13 cellular contexts compared by ENCODE assay signal in the genomic region with DNA sequence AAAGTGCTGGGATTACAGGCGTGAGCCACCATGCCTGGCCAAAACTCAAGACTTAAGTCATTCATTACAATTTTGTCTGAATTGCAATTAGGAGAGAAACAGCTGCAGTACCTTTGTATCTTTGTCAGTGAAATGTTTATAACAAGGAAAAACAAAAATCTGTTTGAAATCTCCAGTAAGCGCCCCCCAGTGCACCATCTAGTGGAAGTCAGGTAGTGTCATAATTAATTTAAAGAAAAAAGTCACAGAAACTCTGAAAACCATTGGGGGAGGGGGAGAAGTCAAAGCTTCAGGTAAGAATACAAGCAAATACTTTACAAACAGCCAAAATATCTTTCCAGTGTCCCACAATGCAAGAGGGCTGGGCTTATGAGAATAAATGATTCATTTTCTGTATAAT. TPM values are rescaled to one million over a fixed set of nuclear protein-coding genes. Genes with fewer than 3 reads are reported as not detected.
DNase-seq lines count a peak whose midpoint lies in the region; ATAC-seq and TF ChIP-seq lines count a peak whose summit lies in the region.
"Had no signal": no experiment of that assay in that cellular context is flagged by ENCODE, and none has a peak within 500 bp of the region (broad histone marks: within the 10 kb centered on the region; RNA-seq: fewer than 3 reads in every experiment).

No MANE protein-coding gene starts in this region.

- H2BK20ac ChIP-seq in IMR-90 (ENCODE audit: low read depth, low read length) = no peak overlapping the region

- H3K79me1 ChIP-seq in IMR-90 (ENCODE audit: low read depth in 1 of 2, low read length in 2 of 2) = no peaks in the 10 kb centered on the region

- no peaks in the 10 kb centered on the region for H3K9me3 Mint-ChIP-seq in activated T-cell treated with anti-CD3 and anti-CD28 coated beads, Interleukin-2, amount 50 U/mL, for 4 hours
- no peaks in the 10 kb centered on the region for H3K9me3 Mint-ChIP-seq in activated naive CD4-positive, alpha-beta T cell treated with anti-CD3 and anti-CD28 coated beads, Interleukin-2, amount 50 U/mL, for 24 hours
- H3K9me3 Mint-ChIP-seq in naive thymus-derived CD8-positive, alpha-beta T cell = no peaks in the 10 kb centered on the region

- TF ChIP-seq RAD21 in IMR-90 (IDR thresholded peaks at IDR 0.05; ENCODE audit: low read length) = no peak

- no peak overlapping the region for H4K91ac ChIP-seq in IMR-90 (ENCODE audit: insufficient read depth, low read depth, low read length)

- H3K9me3 ChIP-seq in IMR-90 (ENCODE audit: control insufficient read depth, insufficient read depth, low read length) = no peaks in the 10 kb centered on the region

- H2BK120ac ChIP-seq in IMR-90 (ENCODE audit: low read depth, low read length) = no peak overlapping the region

- no peak overlapping the region for H2AFZ ChIP-seq in IMR-90 (replicated peaks; ENCODE audit: low read length, poor library complexity)

- no peak for TF ChIP-seq POLR2A in IMR-90 (IDR thresholded peaks at IDR 0.05; ENCODE audit: low read depth, low read length)

- no peak overlapping the region for H3K23ac ChIP-seq in IMR-90 (ENCODE audit: low read depth, low read length)

- dilution Hi-C loops in IMR-90 (cut with HindIII; ENCODE audit: low sequenced_read_pairs, unreplicated experiment) = no loop called here

- H3K18ac ChIP-seq in IMR-90 (ENCODE audit: low read depth, low read length) = no peak overlapping the region

- no peaks in the 10 kb centered on the region for H3K27me3 Mint-ChIP-seq in activated T-cell treated with anti-CD3 and anti-CD28 coated beads, Interleukin-2, amount 50 U/mL, for 4 hours (ENCODE audit: low read depth)
- no peaks in the 10 kb centered on the region for H3K27me3 Mint-ChIP-seq in activated naive CD4-positive, alpha-beta T cell treated with anti-CD3 and anti-CD28 coated beads, Interleukin-2, amount 50 U/mL, for 24 hours
- peaks cover 0 to 2% (median 0%) of the 10 kb centered on the region in 5 donors for H3K27me3 Mint-ChIP-seq in naive thymus-derived CD8-positive, alpha-beta T cell

- no peak overlapping the region for H3K4me2 ChIP-seq in IMR-90 (ENCODE audit: low read depth, low read length)

- ATAC-seq in activated T-cell treated with anti-CD3 and anti-CD28 coated beads, Interleukin-2, amount 50 U/mL, for 4 hours = no peak
- ATAC-seq in IMR-90 (ENCODE audit: low read depth) (no peak), GM18873 (IDR thresholded peaks at IDR 0.05; ENCODE audit: low FRiP score, unreplicated experiment) (no peak)
- no peak for ATAC-seq in naive thymus-derived CD8-positive, alpha-beta T cell
- ATAC-seq: left colon had no signal

- CTCF ChIA-PET in IMR-90 (lab: Yijun Ruan, JAX) (no interaction called here), HEK293T (lab: Yijun Ruan, JAX) (no interaction called here)

- H3K27ac ChIP-seq in IMR-90 (ENCODE audit: insufficient read depth, low read length) = no peak overlapping the region

- no peak overlapping the region for H4K8ac ChIP-seq in IMR-90 (ENCODE audit: low read depth in 2 of 2, low read length in 2 of 2)

- no peak overlapping the region for H3K4me3 Mint-ChIP-seq in activated T-cell treated with anti-CD3 and anti-CD28 coated beads, Interleukin-2, amount 50 U/mL, for 4 hours
- peak overlapping the region; percentile 57 for H3K4me3 Mint-ChIP-seq in activated naive CD4-positive, alpha-beta T cell treated with anti-CD3 and anti-CD28 coated beads, Interleukin-2, amount 50 U/mL, for 24 hours
- H3K4me3 Mint-ChIP-seq in naive thymus-derived CD8-positive, alpha-beta T cell = peak overlapping the region in 7 of 10 donors; percentile 0 to 43 (median 37)

- no peak overlapping the region for H3K56ac ChIP-seq in IMR-90 (ENCODE audit: extremely low read depth, insufficient read depth, low read length)

- DNase-seq in activated T-cell treated with anti-CD3 and anti-CD28 coated beads, Interleukin-2, amount 50 U/mL, for 4 hours = peak; percentile 5
- no peak for DNase-seq in activated T-cell treated with anti-CD3 and anti-CD28 coated beads for 4 hours
- no peak for DNase-seq in IMR-90
- peak in 7 of 10 donors; percentile 19 to 59 (median 37) for DNase-seq in naive thymus-derived CD8-positive, alpha-beta T cell
- no peak for DNase-seq in HEK293T (ENCODE audit: extremely low spot score)
- DNase-seq in nucleus accumbens (lab: John Stamatoyannopoulos, UW) = no peak
- DNase-seq: amniotic stem cell; KG1; left colon; NCI-H2081; stimulated activated CD8-positive, alpha-beta memory T cell treated with anti-CD3 and anti-CD28 coated beads, Interleukin-4, amount 100 ng/mL, for 48 hours had no signal

- in situ Hi-C loops in IMR-90 (cut with MboI; ENCODE audit: low sequenced_read_pairs) = no loop called here

- no peaks in the 10 kb centered on the region for H3K36me3 Mint-ChIP-seq in activated T-cell treated with anti-CD3 and anti-CD28 coated beads, Interleukin-2, amount 50 U/mL, for 4 hours (ENCODE audit: insufficient read depth)
- H3K36me3 Mint-ChIP-seq in activated naive CD4-positive, alpha-beta T cell treated with anti-CD3 and anti-CD28 coated beads, Interleukin-2, amount 50 U/mL, for 24 hours = no peaks in the 10 kb centered on the region
- no peaks in the 10 kb centered on the region for H3K36me3 Mint-ChIP-seq in naive thymus-derived CD8-positive, alpha-beta T cell

- BruUV-seq in IMR-90 (replicated peaks; lab: Mats Ljungman, UMichigan) = no TSS peak

- H3K9me1 ChIP-seq in IMR-90 (ENCODE audit: insufficient read depth, low read length) = no peaks in the 10 kb centered on the region

- no CpG with 5 or more reads among the region's 2 CpGs for WGBS in IMR-90 (ENCODE audit: extremely low coverage in 2 of 2, insufficient read length in 1 of 2), 2 experiments

- H2BK5ac ChIP-seq in IMR-90 (ENCODE audit: low read depth, low read length, poor library complexity, severe bottlenecking) = no peak overlapping the region

- no peak overlapping the region for H3K14ac ChIP-seq in IMR-90 (replicated peaks; ENCODE audit: low read depth, low read length)

- peaks cover 15% of the 10 kb centered on the region for H3K27me3 ChIP-seq in IMR-90 (ENCODE audit: control insufficient read depth, insufficient read depth, low read length)

- POLR2A ChIA-PET in IMR-90 (lab: Charles Lee; ENCODE audit: unreplicated experiment) = interaction anchor here (0.6 kb wide), 1 partner anchor 17 kb away, joined by 6 read pairs; no protein-coding TSS in a partner anchor
- POLR2A ChIA-PET in naive thymus-derived CD8-positive, alpha-beta T cell (lab: Charles Lee) = interaction anchor here (2.1 to 7.0 kb wide), 3 partner anchors 30 to 80 kb away, joined by 9 to 210 read pairs (median 90); no protein-coding TSS in a partner anchor
- POLR2A ChIA-PET in HEK293T (lab: Yijun Ruan, JAX) = no interaction called here

- H3K4me1 Mint-ChIP-seq in activated T-cell treated with anti-CD3 and anti-CD28 coated beads, Interleukin-2, amount 50 U/mL, for 4 hours (ENCODE audit: low read depth) = peaks cover 69% of the 10 kb centered on the region
- H3K4me1 Mint-ChIP-seq in activated naive CD4-positive, alpha-beta T cell treated with anti-CD3 and anti-CD28 coated beads, Interleukin-2, amount 50 U/mL, for 24 hours = peaks cover 85% of the 10 kb centered on the region
- peaks cover 37 to 84% (median 79%) of the 10 kb centered on the region in 4 donors for H3K4me1 Mint-ChIP-seq in naive thymus-derived CD8-positive, alpha-beta T cell

- no peaks in the 10 kb centered on the region for H3K4me1 ChIP-seq in IMR-90 (ENCODE audit: control insufficient read depth, insufficient read depth, low read length)

- H4K20me1 ChIP-seq in IMR-90 (ENCODE audit: insufficient read depth, low read length) = no peaks in the 10 kb centered on the region

- TF ChIP-seq CTCF in IMR-90 (conservative IDR thresholded peaks at IDR 0.05; ENCODE audit: low read depth, low read length) = 0 out of 2 replicates have a peak, but pooled peaks have one; percentile 19

- no peak overlapping the region for H3K9ac ChIP-seq in IMR-90 (ENCODE audit: low read depth, low read length)

- peak overlapping the region; percentile 53 for H3K27ac Mint-ChIP-seq in activated naive CD4-positive, alpha-beta T cell treated with anti-CD3 and anti-CD28 coated beads, Interleukin-2, amount 50 U/mL, for 24 hours
- H3K27ac Mint-ChIP-seq in naive thymus-derived CD8-positive, alpha-beta T cell = peak overlapping the region in 9 of 10 donors; percentile 19 to 87 (median 58)

- H2AK5ac ChIP-seq in IMR-90 (ENCODE audit: low read depth, low read length) = no peak overlapping the region

- no peak overlapping the region for H2BK15ac ChIP-seq in IMR-90 (ENCODE audit: low read depth, low read length)

- H3K4me3 ChIP-seq in IMR-90 (ENCODE audit: insufficient read depth, low read depth, low read length) = no peak overlapping the region

- no peak overlapping the region for H2AK9ac ChIP-seq in IMR-90 (replicated peaks; ENCODE audit: low read depth, low read length, poor library complexity)

- intact Hi-C loops in IMR-90 (cut with micrococcal nuclease) = no loop called here

- no peak overlapping the region for H3K4ac ChIP-seq in IMR-90 (ENCODE audit: low read depth, low read length)

- H4K5ac ChIP-seq in IMR-90 (ENCODE audit: low read depth, low read length) = no peak overlapping the region

- H3K36me3 ChIP-seq in IMR-90 (ENCODE audit: control insufficient read depth, insufficient read depth, low read length) = no peaks in the 10 kb centered on the region

TF ChIP-seq in IMR-90, 13 proteins besides CTCF, POLR2A, EP300 and RAD21 (continues in another document):
- TF ChIP-seq, protein P1, sequence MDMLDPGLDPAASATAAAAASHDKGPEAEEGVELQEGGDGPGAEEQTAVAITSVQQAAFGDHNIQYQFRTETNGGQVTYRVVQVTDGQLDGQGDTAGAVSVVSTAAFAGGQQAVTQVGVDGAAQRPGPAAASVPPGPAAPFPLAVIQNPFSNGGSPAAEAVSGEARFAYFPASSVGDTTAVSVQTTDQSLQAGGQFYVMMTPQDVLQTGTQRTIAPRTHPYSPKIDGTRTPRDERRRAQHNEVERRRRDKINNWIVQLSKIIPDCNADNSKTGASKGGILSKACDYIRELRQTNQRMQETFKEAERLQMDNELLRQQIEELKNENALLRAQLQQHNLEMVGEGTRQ (IDR thresholded peaks at IDR 0.05; ENCODE audit: low read depth, low read length) = no peak

TF ChIP-seq in HEK293T, 16 proteins besides CTCF, POLR2A, EP300 and RAD21 (continues in another document):
- no peak for TF ChIP-seq FOXK2 (IDR thresholded peaks at IDR 0.05)
- no peak for TF ChIP-seq SUZ12 (IDR thresholded peaks at IDR 0.05)
- TF ChIP-seq ELF4 (IDR thresholded peaks at IDR 0.05) = no peak
- no peak for TF ChIP-seq ARNT (IDR thresholded peaks at IDR 0.05)

RNA-seq across cellular contexts. Expression of a gene that starts 2.8 kb away (rescaled TPM):
- 1 to 10 TPM; 1.9 to 3.2 (median 2.9) TPM for total RNA-seq in activated T-cell treated with anti-CD3 and anti-CD28 coated beads, Interleukin-2, amount 50 U/mL, for 4 hours
- 1.4 TPM in 2 replicates for total RNA-seq in IMR-90 (2012; rRNA removed)
- 0.39 and 0.44 TPM in 2 replicates for polyA plus RNA-seq in IMR-90 (2012; rRNA removed)
- polyA plus RNA-seq in IMR-90 (2012; cell fraction: cytosol; rRNA removed) = 0.16 and 0.27 TPM in 2 replicates
- polyA plus RNA-seq in IMR-90 (2012; cell fraction: nucleus; rRNA removed; ENCODE audit: low replicate concordance) = 0.09 and 0.48 TPM in 2 replicates
- 10 to 100 TPM; 26.6 to 30.0 TPM for total RNA-seq in naive thymus-derived CD8-positive, alpha-beta T cell
- polyA plus RNA-seq in naive thymus-derived CD8-positive, alpha-beta T cell = 10 to 100 TPM; 33.3 to 41.2 (median 40.3) TPM

Comparison
In these comparisons a context has a peak if more than half of its experiments do, and no peak if none do; other contexts are left out.
1. DNase-seq: peak in activated T-cell treated with anti-CD3 and anti-CD28 coated beads, Interleukin-2, amount 50 U/mL, for 4 hours (single experiment) and naive thymus-derived CD8-positive, alpha-beta T cell (7 of 10); none in activated T-cell treated with anti-CD3 and anti-CD28 coated beads for 4 hours (single experiment), IMR-90 (single experiment), HEK293T (single experiment) and nucleus accumbens (0 of 56).
2. RNA of a gene that starts 2.8 kb away (total RNA-seq): 26.6 to 30.0 TPM in naive thymus-derived CD8-positive, alpha-beta T cell; 1.9 to 3.2 TPM in activated T-cell treated with anti-CD3 and anti-CD28 coated beads, Interleukin-2, amount 50 U/mL, for 4 hours and 1.4 TPM in IMR-90; every median in the first group is over 4 times any median in the second.